Comparison of ENCODE assay signal across 17 cellular contexts in genomic region chr9:121187681-121188305, GRCh38. TPM values are rescaled to one million over a fixed set of nuclear protein-coding genes. Genes with fewer than 3 reads are reported as not detected.
DNase-seq lines count a peak whose midpoint lies in the region; ATAC-seq and TF ChIP-seq lines count a peak whose summit lies in the region.
"Had no signal": no experiment of that assay in that cellular context is flagged by ENCODE, and none has a peak within 500 bp of the region (broad histone marks: within the 10 kb centered on the region; RNA-seq: fewer than 3 reads in every experiment).

No MANE protein-coding gene starts in this region.

- H3K4me1 Mint-ChIP-seq in CD4-positive, CD25-positive, alpha-beta regulatory T cell: peaks cover 66 to 88% (median 78%) of the 10 kb centered on the region in 4 donors
- H3K4me1 Mint-ChIP-seq in activated naive CD8-positive, alpha-beta T cell treated with anti-CD3 and anti-CD28 coated beads for 36 hours: peaks cover 75% of the 10 kb centered on the region
- peaks cover 40% of the 10 kb centered on the region for H3K4me1 Mint-ChIP-seq in memory B cell
- 0 out of 4 replicates have a peak, but pooled peaks cover 0 to 3% of the 10 kb centered on the region in 2 experiments for H3K4me1 Mint-ChIP-seq in H9

- H2BK20ac ChIP-seq in H9 (ENCODE audit: low read depth, low read length, poor library complexity, severe bottlenecking): no peak overlapping the region

- peaks cover 38% of the 10 kb centered on the region for H3F3A ChIP-seq in DOHH2 (ENCODE audit: control insufficient read depth, insufficient read depth)

- WGBS in H9 (ENCODE audit: extremely low coverage, insufficient read length, low lambda C conversion rate): no CpG with 5 or more reads among the region's 3 CpGs
- 67 to 79% methylated on average over 3 of the region's 3 CpGs for WGBS in sigmoid colon, 2 donors

- no peaks in the 10 kb centered on the region for H3K9me2 ChIP-seq in DOHH2 (replicated peaks; ENCODE audit: control insufficient read depth, low read length)

- peaks cover 23% of the 10 kb centered on the region for H3K36me3 Mint-ChIP-seq in CD4-positive, CD25-positive, alpha-beta regulatory T cell
- peaks cover 41% of the 10 kb centered on the region for H3K36me3 Mint-ChIP-seq in activated naive CD8-positive, alpha-beta T cell treated with anti-CD3 and anti-CD28 coated beads for 36 hours
- H3K36me3 Mint-ChIP-seq in memory B cell: peaks cover 9% of the 10 kb centered on the region
- H3K36me3 Mint-ChIP-seq in H9 (ENCODE audit: insufficient read depth in 1 of 3, low read depth in 3 of 3): peaks cover 1 to 18% (median 6%) of the 10 kb centered on the region in 3 experiments; a peak in 5 of 7 replicates

- no peak overlapping the region for H2BK15ac ChIP-seq in H9 (ENCODE audit: low read depth, low read length)

- no peaks in the 10 kb centered on the region for H3K9me3 Mint-ChIP-seq in CD4-positive, CD25-positive, alpha-beta regulatory T cell
- no peaks in the 10 kb centered on the region for H3K9me3 Mint-ChIP-seq in activated naive CD8-positive, alpha-beta T cell treated with anti-CD3 and anti-CD28 coated beads for 36 hours
- no peaks in the 10 kb centered on the region for H3K9me3 Mint-ChIP-seq in memory B cell
- H3K9me3 Mint-ChIP-seq in H9: no peaks in the 10 kb centered on the region
- H3K9me3 Mint-ChIP-seq: activated naive CD8-positive, alpha-beta T cell treated with anti-CD3 and anti-CD28 coated beads, Interleukin-2, amount 10 ng/mL, durations not matched to agents 7 days and 5 days; immature natural killer cell had no signal

- ATAC-seq in CD4-positive, CD25-positive, alpha-beta regulatory T cell (ENCODE audit: low read depth in 2 of 2): no peak
- ATAC-seq in memory B cell (ENCODE audit: low read depth): no peak
- ATAC-seq in GM18907 (IDR thresholded peaks at IDR 0.05; ENCODE audit: unreplicated experiment): no peak
- ATAC-seq: PC-3 had no signal

- peaks cover 7% of the 10 kb centered on the region; the same call in 1 of the 2 replicates for H4K20me1 ChIP-seq in DOHH2 (ENCODE audit: control insufficient read depth, insufficient read depth, low read depth, low read length)
- no peaks in the 10 kb centered on the region for H4K20me1 ChIP-seq in H9 (ENCODE audit: control insufficient read depth, insufficient read depth, insufficient read length)

- no peak overlapping the region for H2AFZ ChIP-seq in H9 (ENCODE audit: low read length)

- no peak overlapping the region for H2AK5ac ChIP-seq in H9 (ENCODE audit: insufficient read length, low read length)

- H4K91ac ChIP-seq in H9 (ENCODE audit: insufficient read length, low read depth, low read length): no peak overlapping the region

- no peak overlapping the region for H2BK5ac ChIP-seq in H9 (ENCODE audit: insufficient read length, low read length)

- H3K4me2 ChIP-seq in DOHH2 (ENCODE audit: low read length) (peak overlapping the region; percentile 12; the same call in 1 of the 2 replicates), H9 (ENCODE audit: insufficient read depth, insufficient read length, low read length) (no peak overlapping the region)

- intact Hi-C loops in sigmoid colon (cut with DNase I): no loop called here

- no peak for DNase-seq in CD4-positive, CD25-positive, alpha-beta regulatory T cell
- no peak for DNase-seq in activated naive CD8-positive, alpha-beta T cell treated with anti-CD3 and anti-CD28 coated beads for 36 hours
- DNase-seq in memory B cell (ENCODE audit: low spot score in 2 of 2): no peak
- no peak for DNase-seq in H9
- no peak for DNase-seq in NCI-H1092 treated with DMSO at 0.1 percent for 48 hours (lab: John Stamatoyannopoulos, UW)
- no peak for DNase-seq in sigmoid colon
- DNase-seq: activated naive CD8-positive, alpha-beta T cell treated with anti-CD3 and anti-CD28 coated beads, Interleukin-2, amount 10 ng/mL, durations not matched to agents 7 days and 5 days; BE2C; effector CD4-positive, alpha-beta T cell; head of caudate nucleus; immature natural killer cell; NCI-H146; PC-3; spleen had no signal

- no peak overlapping the region for H3K56ac ChIP-seq in H9 (ENCODE audit: insufficient read length, low read depth, low read length)

- H3K27ac ChIP-seq in CD4-positive, CD25-positive, alpha-beta regulatory T cell (ENCODE audit: insufficient read depth, low read length, poor library complexity, severe bottlenecking): no peak overlapping the region
- H3K27ac ChIP-seq in DOHH2 (ENCODE audit: low read depth, low read length) (no peak overlapping the region), H9 (ENCODE audit: insufficient read length, low read depth, low read length) (no peak overlapping the region), sigmoid colon (peak overlapping the region in 2 of 4 donors; percentile 19 to 25)

- H3K23me2 ChIP-seq in H9 (ENCODE audit: insufficient read length, low read depth, low read length, poor library complexity, severe bottlenecking): no peaks in the 10 kb centered on the region

- H3T11ph ChIP-seq in H9 (ENCODE audit: low read length): no peak overlapping the region

- H3K9me3 ChIP-seq in CD4-positive, CD25-positive, alpha-beta regulatory T cell (ENCODE audit: control insufficient read depth in 2 of 2, low read length in 2 of 2): no peaks in the 10 kb centered on the region
- H3K9me3 ChIP-seq in DOHH2 (ENCODE audit: control insufficient read depth, insufficient read depth, low read length): no peaks in the 10 kb centered on the region
- H3K9me3 ChIP-seq in H9 (ENCODE audit: control insufficient read depth, low read depth, low read length): no peaks in the 10 kb centered on the region
- H3K9me3 ChIP-seq in sigmoid colon: no peaks in the 10 kb centered on the region
- H3K9me3 ChIP-seq: BE2C, spleen had no signal

- TF ChIP-seq EP300 in sigmoid colon (IDR thresholded peaks at IDR 0.05): no peak

- H3K4me3 ChIP-seq in CD4-positive, CD25-positive, alpha-beta regulatory T cell (ENCODE audit: low read depth, low read length): no peak overlapping the region
- H3K4me3 ChIP-seq in DOHH2 (ENCODE audit: low read length) (no peak overlapping the region), sigmoid colon (no peak overlapping the region)
- H3K4me3 ChIP-seq: spleen had no signal

- no peak overlapping the region for H3K14ac ChIP-seq in H9 (ENCODE audit: insufficient read depth, low read length)

- no peak overlapping the region for H3K4me3 Mint-ChIP-seq in CD4-positive, CD25-positive, alpha-beta regulatory T cell
- no peak overlapping the region for H3K4me3 Mint-ChIP-seq in activated naive CD8-positive, alpha-beta T cell treated with anti-CD3 and anti-CD28 coated beads for 36 hours
- H3K4me3 Mint-ChIP-seq in memory B cell (no peak overlapping the region), H9 (no peak overlapping the region)
- H3K4me3 Mint-ChIP-seq: activated naive CD8-positive, alpha-beta T cell treated with anti-CD3 and anti-CD28 coated beads, Interleukin-2, amount 10 ng/mL, durations not matched to agents 7 days and 5 days; immature natural killer cell had no signal

- no peak overlapping the region for H4K5ac ChIP-seq in H9 (ENCODE audit: insufficient read length, low read depth, low read length)

- H3K18ac ChIP-seq in H9 (ENCODE audit: insufficient read length, low read depth, low read length): no peak overlapping the region

- peaks cover 98% of the 10 kb centered on the region for H3K79me2 ChIP-seq in DOHH2 (ENCODE audit: control insufficient read depth, low read length)
- H3K79me2 ChIP-seq in H9 (ENCODE audit: insufficient read depth, low read length): peaks cover 5% of the 10 kb centered on the region

- no peak overlapping the region for H4K8ac ChIP-seq in H9 (replicated peaks; ENCODE audit: insufficient read length, low read depth, low read length)

- H3K23ac ChIP-seq in H9 (ENCODE audit: insufficient read length, low read depth, low read length): no peak overlapping the region

- peaks cover 50% of the 10 kb centered on the region for H3K4me1 ChIP-seq in CD4-positive, CD25-positive, alpha-beta regulatory T cell (ENCODE audit: control insufficient read depth, insufficient read depth, low read length, poor library complexity, severe bottlenecking)
- peaks cover 93% of the 10 kb centered on the region for H3K4me1 ChIP-seq in DOHH2 (ENCODE audit: control insufficient read depth, low read length)
- H3K4me1 ChIP-seq in H9 (ENCODE audit: insufficient read depth, low read length): no peaks in the 10 kb centered on the region; the same call in 1 of the 2 replicates
- H3K4me1 ChIP-seq in sigmoid colon: peaks cover 0 to 100% (median 67%) of the 10 kb centered on the region in 4 donors

- TF ChIP-seq CTCF in DOHH2 (IDR thresholded peaks at IDR 0.05; ENCODE audit: low read depth, low read length, poor library complexity, severe bottlenecking) (no peak), H9 (conservative IDR thresholded peaks at IDR 0.05) (no peak), sigmoid colon (IDR thresholded peaks at IDR 0.05) (no peak)

- H3K9ac ChIP-seq in H9 (ENCODE audit: extremely low read depth, insufficient read length, low read length): no peak overlapping the region

- no peaks in the 10 kb centered on the region for H3K27me3 Mint-ChIP-seq in CD4-positive, CD25-positive, alpha-beta regulatory T cell
- H3K27me3 Mint-ChIP-seq in activated naive CD8-positive, alpha-beta T cell treated with anti-CD3 and anti-CD28 coated beads for 36 hours: no peaks in the 10 kb centered on the region
- H3K27me3 Mint-ChIP-seq in memory B cell: no peaks in the 10 kb centered on the region
- H3K27me3 Mint-ChIP-seq in H9 (ENCODE audit: low read depth): no peaks in the 10 kb centered on the region
- H3K27me3 Mint-ChIP-seq: activated naive CD8-positive, alpha-beta T cell treated with anti-CD3 and anti-CD28 coated beads, Interleukin-2, amount 10 ng/mL, durations not matched to agents 7 days and 5 days; progenitor cell of endocrine pancreas had no signal

- TF ChIP-seq POLR2A in sigmoid colon (IDR thresholded peaks at IDR 0.05): no peak

- peaks cover 3% of the 10 kb centered on the region for H3K79me1 ChIP-seq in H9 (ENCODE audit: insufficient read depth, low read depth, low read length, poor library complexity, severe bottlenecking)

- H3K27ac Mint-ChIP-seq in CD4-positive, CD25-positive, alpha-beta regulatory T cell: peak overlapping the region in 2 of 3 donors; percentile 60 to 77
- peak overlapping the region; percentile 62 for H3K27ac Mint-ChIP-seq in activated naive CD8-positive, alpha-beta T cell treated with anti-CD3 and anti-CD28 coated beads for 36 hours
- H3K27ac Mint-ChIP-seq in memory B cell (peak overlapping the region; percentile 79), H9 (no peak overlapping the region)
- H3K27ac Mint-ChIP-seq: activated naive CD8-positive, alpha-beta T cell treated with anti-CD3 and anti-CD28 coated beads, Interleukin-2, amount 10 ng/mL, durations not matched to agents 7 days and 5 days; progenitor cell of endocrine pancreas had no signal

- no peak overlapping the region for H2BK120ac ChIP-seq in H9 (ENCODE audit: low read depth, low read length, poor library complexity, severe bottlenecking)

- H2BK12ac ChIP-seq in H9 (ENCODE audit: insufficient read length, low read depth, low read length): no peak overlapping the region

- no peak overlapping the region for H3K4ac ChIP-seq in H9 (ENCODE audit: low read depth, low read length)

- peaks cover 40% of the 10 kb centered on the region for H3K36me3 ChIP-seq in CD4-positive, CD25-positive, alpha-beta regulatory T cell (ENCODE audit: control insufficient read depth, insufficient read depth, low read length)
- H3K36me3 ChIP-seq in DOHH2 (ENCODE audit: control insufficient read depth, low read length): peaks cover 90% of the 10 kb centered on the region
- peaks cover 0 to 13% (median 0%) of the 10 kb centered on the region in 4 donors for H3K36me3 ChIP-seq in sigmoid colon

- no peaks in the 10 kb centered on the region for H3K27me3 ChIP-seq in CD4-positive, CD25-positive, alpha-beta regulatory T cell (ENCODE audit: control insufficient read depth, insufficient read depth, low read length)
- H3K27me3 ChIP-seq in DOHH2 (ENCODE audit: control insufficient read depth, low read length) (no peaks in the 10 kb centered on the region), H9 (ENCODE audit: insufficient read depth, low read length) (no peaks in the 10 kb centered on the region), sigmoid colon (no peaks in the 10 kb centered on the region)
- H3K27me3 ChIP-seq: BE2C, spleen had no signal

RNA-seq across cellular contexts. Expression of gene RAB14, which starts 13.9 kb away (rescaled TPM):
- 56.8 TPM for total RNA-seq in CD4-positive, CD25-positive, alpha-beta regulatory T cell
- 10 to 100 TPM; 36.8 to 54.7 (median 45.1) TPM for polyA plus RNA-seq in CD4-positive, CD25-positive, alpha-beta regulatory T cell
- total RNA-seq in activated naive CD8-positive, alpha-beta T cell treated with anti-CD3 and anti-CD28 coated beads for 36 hours: 10 to 100 TPM; 58.4 to 61.0 TPM
- total RNA-seq in H9 (2021): 33.6 and 35.7 TPM in 2 replicates
- 10 to 100 TPM; 28.2 to 33.2 (median 30.4) TPM for total RNA-seq in sigmoid colon
- 10 to 100 TPM; 42.6 to 61.7 (median 42.9) TPM for polyA plus RNA-seq in sigmoid colon

Comparison
In these comparisons a context has a peak if more than half of its experiments do, and no peak if none do; other contexts are left out.
1. H3K27ac Mint-ChIP-seq: peak in CD4-positive, CD25-positive, alpha-beta regulatory T cell (2 of 3), activated naive CD8-positive, alpha-beta T cell treated with anti-CD3 and anti-CD28 coated beads for 36 hours (single experiment) and memory B cell (single experiment); none in H9 (0 of 3).